8 cellular contexts compared by ENCODE assay signal in the genomic region with DNA sequence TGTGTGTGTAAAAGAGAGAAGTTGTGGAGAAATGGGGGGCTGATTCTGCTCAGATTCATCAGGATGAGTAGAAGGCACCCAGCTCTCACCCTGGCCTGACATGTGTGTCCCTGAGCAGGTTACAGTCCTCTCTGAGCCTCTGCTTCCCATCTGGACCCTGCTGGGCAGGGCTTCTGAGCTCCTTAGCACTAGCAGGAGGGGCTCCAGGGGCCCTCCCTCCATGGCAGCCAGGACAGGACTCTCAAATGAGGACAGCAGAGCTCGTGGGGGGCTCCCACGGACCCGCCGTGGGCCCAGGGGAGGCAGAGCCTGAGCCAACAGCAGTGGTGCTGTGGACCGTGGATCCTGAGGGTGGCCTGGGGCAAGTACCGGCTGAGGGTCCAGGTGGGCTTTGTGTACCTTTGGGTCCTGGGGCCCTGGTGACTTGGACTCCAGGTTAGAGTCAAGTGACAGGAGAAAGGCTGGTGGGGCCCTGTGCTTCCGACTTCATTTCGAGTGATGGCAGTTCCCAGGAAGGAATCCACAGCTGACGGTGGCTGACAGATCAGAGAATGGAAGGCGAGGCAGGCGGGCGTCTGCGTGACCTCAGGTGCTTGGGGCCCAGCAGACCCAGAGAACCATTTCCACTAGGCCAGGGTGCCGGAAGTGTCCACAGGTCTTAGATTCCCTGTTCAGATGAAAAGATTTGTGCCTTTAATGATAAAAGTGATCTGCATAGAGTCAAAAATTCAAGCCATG. TPM values are rescaled to one million over a fixed set of nuclear protein-coding genes. Genes with fewer than 3 reads are reported as not detected.
DNase-seq lines count a peak whose midpoint lies in the region; ATAC-seq, FAIRE-seq and TF ChIP-seq lines count a peak whose summit lies in the region.

No MANE protein-coding gene starts in this region.

- no peak for DNase-seq in activated CD4-positive, alpha-beta T cell treated with anti-CD3 and anti-CD28 coated beads, Interleukin-2, amount 10 ng/mL, durations not matched to agents 7 days and 5 days
- DNase-seq in activated CD4-positive, alpha-beta T cell treated with anti-CD3 and anti-CD28 coated beads for 48 hours, result no peak
- DNase-seq in activated naive CD8-positive, alpha-beta T cell treated with anti-CD3 and anti-CD28 coated beads for 36 hours, result no peak
- DNase-seq in kidney, result peak; percentile 78
- no peak for DNase-seq in thoracic aorta (ENCODE audit: low spot score)
- DNase-seq in urothelium cell line (ENCODE audit: low spot score), result no peak
- no peak for DNase-seq in stimulated activated CD4-positive, alpha-beta T cell treated with anti-CD3 and anti-CD28 coated beads, Interleukin-12 subunit alpha, Interleukin-12 subunit beta, amount 100 ng/mL, for 4 hours
- DNase-seq in GM13976 (ENCODE audit: low spot score), result no peak

- in situ Hi-C loops in GM13976 (cut with MboI; ENCODE audit: low sequenced_read_pairs, unreplicated experiment), result no loop called here

- H3K27me3 ChIP-seq in thoracic aorta (replicated peaks; ENCODE audit: insufficient read depth), result no peaks in the 10 kb centered on the region

- H3K9me3 ChIP-seq in kidney (ENCODE audit: control insufficient read depth in 1 of 2, low read length in 2 of 2) (no peaks in the 10 kb centered on the region), thoracic aorta (no peaks in the 10 kb centered on the region)

- H3K27ac Mint-ChIP-seq in activated CD4-positive, alpha-beta T cell treated with anti-CD3 and anti-CD28 coated beads, Interleukin-2, amount 10 ng/mL, durations not matched to agents 7 days and 5 days, result peak overlapping the region; percentile 73
- peak overlapping the region; percentile 64 for H3K27ac Mint-ChIP-seq in activated naive CD8-positive, alpha-beta T cell treated with anti-CD3 and anti-CD28 coated beads for 36 hours

- H3K4me3 ChIP-seq in kidney (ENCODE audit: low read length in 2 of 2) (no peak overlapping the region), thoracic aorta (no peak overlapping the region)

- H3K27ac ChIP-seq in kidney (ENCODE audit: low read depth in 2 of 2, low read length in 2 of 2) (peak overlapping the region; percentile 32 to 74), thoracic aorta (peak overlapping the region; percentile 55 to 70)

- H3K9me3 Mint-ChIP-seq in activated CD4-positive, alpha-beta T cell treated with anti-CD3 and anti-CD28 coated beads, Interleukin-2, amount 10 ng/mL, durations not matched to agents 7 days and 5 days, result no peaks in the 10 kb centered on the region
- no peaks in the 10 kb centered on the region for H3K9me3 Mint-ChIP-seq in activated naive CD8-positive, alpha-beta T cell treated with anti-CD3 and anti-CD28 coated beads for 36 hours

- POLR2A ChIA-PET in activated CD4-positive, alpha-beta T cell treated with anti-CD3 and anti-CD28 coated beads, Interleukin-2, amount 10 ng/mL, durations not matched to agents 7 days and 5 days (lab: Charles Lee), result interaction anchor here (0.6 kb wide), 1 partner anchor 11 kb away, joined by 3 read pairs; no protein-coding TSS in a partner anchor

- H3K36me3 ChIP-seq in kidney (ENCODE audit: control insufficient read depth in 1 of 2, insufficient read depth in 2 of 2, low read length in 2 of 2) (peaks cover 5 to 41% of the 10 kb centered on the region in 2 donors), thoracic aorta (peaks cover 19% of the 10 kb centered on the region)

- peaks cover 13 to 18% of the 10 kb centered on the region in 2 donors for H3K4me1 ChIP-seq in kidney (ENCODE audit: control insufficient read depth in 1 of 2, insufficient read depth in 1 of 2, low read depth in 1 of 2, low read length in 2 of 2)
- H3K4me1 ChIP-seq in thoracic aorta (ENCODE audit: control insufficient read depth in 1 of 2, low read depth in 2 of 2), result peaks cover 12 to 59% of the 10 kb centered on the region in 2 donors

- FAIRE-seq in kidney (lab: Jason Lieb, UNC) (no peak), urothelium cell line (lab: Jason Lieb, UNC) (no peak)

- TF ChIP-seq CTCF in kidney (IDR thresholded peaks at IDR 0.05; ENCODE audit: borderline replicate concordance, extremely low read depth, insufficient read depth) (no peak), thoracic aorta (IDR thresholded peaks at IDR 0.05) (no peak), GM13976 (IDR thresholded peaks at IDR 0.05; ENCODE audit: borderline replicate concordance, control extremely low read depth, extremely low read depth, insufficient read depth, missing control alignments) (no peak)

- ATAC-seq in thoracic aorta (ENCODE audit: insufficient number of reproducible peaks, low FRiP score, low read depth), result no peak

- H3K36me3 Mint-ChIP-seq in activated CD4-positive, alpha-beta T cell treated with anti-CD3 and anti-CD28 coated beads, Interleukin-2, amount 10 ng/mL, durations not matched to agents 7 days and 5 days (ENCODE audit: low read depth), result peaks cover 19% of the 10 kb centered on the region
- peaks cover 29% of the 10 kb centered on the region for H3K36me3 Mint-ChIP-seq in activated naive CD8-positive, alpha-beta T cell treated with anti-CD3 and anti-CD28 coated beads for 36 hours

- peaks cover 43% of the 10 kb centered on the region for H3K4me1 Mint-ChIP-seq in activated CD4-positive, alpha-beta T cell treated with anti-CD3 and anti-CD28 coated beads, Interleukin-2, amount 10 ng/mL, durations not matched to agents 7 days and 5 days
- peaks cover 38% of the 10 kb centered on the region for H3K4me1 Mint-ChIP-seq in activated naive CD8-positive, alpha-beta T cell treated with anti-CD3 and anti-CD28 coated beads for 36 hours

- H3K27me3 Mint-ChIP-seq in activated CD4-positive, alpha-beta T cell treated with anti-CD3 and anti-CD28 coated beads, Interleukin-2, amount 10 ng/mL, durations not matched to agents 7 days and 5 days, result no peaks in the 10 kb centered on the region
- H3K27me3 Mint-ChIP-seq in activated naive CD8-positive, alpha-beta T cell treated with anti-CD3 and anti-CD28 coated beads for 36 hours, result no peaks in the 10 kb centered on the region

- CTCF ChIA-PET in activated CD4-positive, alpha-beta T cell treated with anti-CD3 and anti-CD28 coated beads, Interleukin-2, amount 10 ng/mL, durations not matched to agents 7 days and 5 days (lab: Charles Lee), result interaction anchor here (0.9 to 1.8 kb wide), 5 partner anchors 11 to 62 kb away, joined by 3 to 4 read pairs (median 3); no protein-coding TSS in a partner anchor

- H3K4me3 Mint-ChIP-seq in activated CD4-positive, alpha-beta T cell treated with anti-CD3 and anti-CD28 coated beads, Interleukin-2, amount 10 ng/mL, durations not matched to agents 7 days and 5 days, result no peak overlapping the region
- no peak overlapping the region for H3K4me3 Mint-ChIP-seq in activated naive CD8-positive, alpha-beta T cell treated with anti-CD3 and anti-CD28 coated beads for 36 hours

- intact Hi-C loops in kidney (cut with DNase I), result no loop called here

- H3K9ac ChIP-seq in kidney (ENCODE audit: low read length in 2 of 2), result no peak overlapping the region

RNA-seq across cellular contexts. Expression of gene NEAT1, which starts 21.9 kb away (rescaled TPM):
- 100 to 1,000 TPM; 463 to 610 TPM for total RNA-seq in activated CD4-positive, alpha-beta T cell treated with anti-CD3 and anti-CD28 coated beads, Interleukin-2, amount 10 ng/mL, durations not matched to agents 7 days and 5 days
- 100 to 1,000 TPM; 136 to 155 TPM for total RNA-seq in activated naive CD8-positive, alpha-beta T cell treated with anti-CD3 and anti-CD28 coated beads for 36 hours
- total RNA-seq in kidney (1,006 TPM), thoracic aorta (1,000 to 10,000 TPM in 1 of 2 donors, 100 to 1,000 TPM in 1; 848 to 1,659 TPM)
- polyA plus RNA-seq in kidney (ENCODE audit: insufficient read depth, low read depth, low replicate concordance), result 595 TPM

RNA-seq across cellular contexts. Expression of gene MALAT1, which starts 54.4 kb away (rescaled TPM):
- 1,000 to 10,000 TPM; 7,183 to 8,252 TPM for total RNA-seq in activated CD4-positive, alpha-beta T cell treated with anti-CD3 and anti-CD28 coated beads, Interleukin-2, amount 10 ng/mL, durations not matched to agents 7 days and 5 days
- 1,000 to 10,000 TPM; 2,463 to 2,829 TPM for total RNA-seq in activated naive CD8-positive, alpha-beta T cell treated with anti-CD3 and anti-CD28 coated beads for 36 hours
- 15,262 TPM for total RNA-seq in kidney
- 219 TPM for polyA plus RNA-seq in kidney (ENCODE audit: insufficient read depth, low read depth, low replicate concordance)
- over 10,000 TPM; 20,776 to 38,952 TPM for total RNA-seq in thoracic aorta

RNA-seq across cellular contexts. Expression of gene FRMD8, which starts 58.0 kb away (rescaled TPM):
- 10 to 100 TPM; 49.5 to 52.1 TPM for total RNA-seq in activated CD4-positive, alpha-beta T cell treated with anti-CD3 and anti-CD28 coated beads, Interleukin-2, amount 10 ng/mL, durations not matched to agents 7 days and 5 days
- 10 to 100 TPM; 33.1 to 36.3 TPM for total RNA-seq in activated naive CD8-positive, alpha-beta T cell treated with anti-CD3 and anti-CD28 coated beads for 36 hours
- total RNA-seq in kidney (41.3 TPM), thoracic aorta (10 to 100 TPM; 45.2 to 45.9 TPM)
- polyA plus RNA-seq in kidney (ENCODE audit: insufficient read depth, low read depth, low replicate concordance), result 9.4 TPM
